ENCODE assay signal across 1 cellular context in the genomic region with DNA sequence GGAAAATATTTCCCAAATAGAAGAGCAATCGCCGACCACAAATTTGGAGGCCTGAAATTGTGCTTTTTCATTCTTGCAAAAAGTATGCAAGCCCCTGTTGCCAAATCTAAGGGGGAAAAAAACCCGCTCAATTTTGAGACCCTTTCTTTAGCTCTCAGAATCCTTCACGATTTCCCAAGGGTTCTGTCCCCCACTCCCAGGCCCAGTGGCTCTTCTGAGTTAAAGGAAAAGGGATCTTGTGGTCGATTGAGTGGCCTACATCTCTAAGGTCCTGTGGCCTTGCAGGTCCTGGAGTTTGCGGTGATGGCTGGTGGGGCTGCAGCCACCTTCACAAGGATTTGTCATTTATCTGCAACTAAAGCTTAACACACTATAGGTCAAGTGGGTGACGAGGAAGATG.
TF ChIP-seq lines count a peak whose summit lies in the region.

No MANE protein-coding gene starts in this region.

TF ChIP-seq in H1, 55 proteins besides CTCF, POLR2A, EP300 and RAD21:
- TF ChIP-seq HDAC6 (IDR thresholded peaks at IDR 0.05; ENCODE audit: low read depth, low read length) (no peak), JUND (IDR thresholded peaks at IDR 0.05; ENCODE audit: low read length) (no peak), SUZ12 (IDR thresholded peaks at IDR 0.05; ENCODE audit: low read length) (0 out of 2 replicates have a peak, but pooled peaks have one; percentile 8), CREB1 (IDR thresholded peaks at IDR 0.05) (no peak), RNF2 (IDR thresholded peaks at IDR 0.05; ENCODE audit: borderline replicate concordance, low read depth, low read length, missing control alignments, poor library complexity, severe bottlenecking) (no peak), SP4 (IDR thresholded peaks at IDR 0.05; ENCODE audit: low read length) (no peak), CHD2 (IDR thresholded peaks at IDR 0.05; ENCODE audit: low read length) (no peak), CBX8 (IDR thresholded peaks at IDR 0.05; ENCODE audit: borderline replicate concordance, low read depth, low read length) (0 out of 2 replicates have a peak, but pooled peaks have one; percentile 43), PHF8 (conservative IDR thresholded peaks at IDR 0.05; ENCODE audit: low read depth, low read length) (no peak)
- TF ChIP-seq, protein P1, sequence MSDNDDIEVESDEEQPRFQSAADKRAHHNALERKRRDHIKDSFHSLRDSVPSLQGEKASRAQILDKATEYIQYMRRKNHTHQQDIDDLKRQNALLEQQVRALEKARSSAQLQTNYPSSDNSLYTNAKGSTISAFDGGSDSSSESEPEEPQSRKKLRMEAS (IDR thresholded peaks at IDR 0.05) = no peak
